ENCODE assay signal across 33 cellular contexts in the genomic region with DNA sequence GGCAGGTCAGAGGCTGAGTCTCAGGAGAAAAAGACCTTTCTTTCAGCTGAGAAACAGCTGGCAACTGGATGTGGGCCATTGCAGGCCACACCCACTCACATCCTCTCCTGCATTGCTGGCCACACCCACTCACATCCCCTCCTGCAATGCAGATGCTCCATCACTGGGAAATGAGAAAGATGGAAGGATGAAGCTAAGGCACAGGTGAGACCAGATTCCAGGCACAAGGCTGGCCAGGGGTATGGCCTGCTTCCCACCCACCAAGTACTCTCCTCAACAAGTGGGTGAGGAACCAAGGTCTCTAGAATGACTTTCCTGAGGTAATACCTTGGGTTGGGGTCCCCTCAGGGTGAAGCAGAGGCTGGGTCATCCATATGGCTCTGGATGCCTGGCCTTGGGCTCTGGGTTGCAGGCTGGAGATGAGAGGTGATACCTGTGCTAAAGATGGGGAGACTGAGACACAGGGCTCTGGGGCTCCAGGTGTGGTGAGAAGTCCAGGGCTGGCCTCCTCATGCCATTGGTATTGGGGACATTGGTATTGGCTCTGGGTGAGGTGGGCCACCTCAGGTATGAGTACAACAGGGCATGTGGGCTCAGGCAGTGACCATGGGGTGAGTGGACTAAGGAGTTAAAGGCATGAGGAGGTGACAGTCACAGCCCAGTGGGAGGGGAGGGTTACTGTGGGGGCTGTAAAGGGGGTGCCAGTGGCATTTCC.
"Had no signal": no experiment of that assay in that cellular context is flagged by ENCODE, and none has a peak within 500 bp of the region (broad histone marks: within the 10 kb centered on the region; RNA-seq: fewer than 3 reads in every experiment).

No MANE protein-coding gene starts in this region.

- H3K4me3 Mint-ChIP-seq: activated CD4-positive, alpha-beta T cell treated with anti-CD3 and anti-CD28 coated beads, Interleukin-2, amount 10 ng/mL, durations not matched to agents 24 days and 14 days; activated CD8-positive, alpha-beta T cell treated with anti-CD3 and anti-CD28 coated beads for 36 hours; activated naive CD8-positive, alpha-beta T cell treated with anti-CD3 and anti-CD28 coated beads, Interleukin-2, amount 10 ng/mL, durations not matched to agents 7 days and 5 days; activated T-cell treated with anti-CD3 and anti-CD28 coated beads, Interleukin-2, amount 50 U/mL, for 72 hours; activated T-helper 17 cell treated with anti-CD3 and anti-CD28 coated beads, Interleukin-2, amount 50 U/mL, for 72 hours; T-helper 1 cell treated with Interleukin-12 subunit alpha and Interleukin-12 subunit beta and Interleukin-4 antibody, amounts not matched to agents 30 μg/mL and 1 μg/mL, for 36 hours; T-helper 2 cell treated with Interferon-gamma antibody and Interleukin-4, amounts not matched to agents 5 μg/mL and 100 μg/mL, for 36 hours had no signal

- H3K4me1 Mint-ChIP-seq: activated CD4-positive, alpha-beta T cell treated with anti-CD3 and anti-CD28 coated beads, Interleukin-2, amount 10 ng/mL, durations not matched to agents 24 days and 14 days; activated naive CD8-positive, alpha-beta T cell treated with anti-CD3 and anti-CD28 coated beads, Interleukin-2, amount 10 ng/mL, durations not matched to agents 7 days and 5 days; activated T-helper 17 cell treated with anti-CD3 and anti-CD28 coated beads, Interleukin-2, amount 50 U/mL, for 72 hours had no signal

- H3K27me3 Mint-ChIP-seq: activated CD4-positive, alpha-beta T cell treated with anti-CD3 and anti-CD28 coated beads, Interleukin-2, amount 10 ng/mL, durations not matched to agents 24 days and 14 days; activated CD8-positive, alpha-beta T cell treated with anti-CD3 and anti-CD28 coated beads for 36 hours; activated naive CD8-positive, alpha-beta T cell treated with anti-CD3 and anti-CD28 coated beads, Interleukin-2, amount 10 ng/mL, durations not matched to agents 7 days and 5 days; activated T-helper 17 cell treated with anti-CD3 and anti-CD28 coated beads, Interleukin-2, amount 50 U/mL, for 72 hours; IgD-negative memory B cell had no signal

- H3K27ac ChIP-seq: ascending aorta, Peyer's patch, SJSA1 had no signal

- H3K36me3 ChIP-seq: ascending aorta, MG63, Peyer's patch, SJSA1 had no signal

- ATAC-seq: activated CD8-positive, alpha-beta T cell treated with anti-CD3 and anti-CD28 coated beads for 36 hours; activated T-cell treated with anti-CD3 and anti-CD28 coated beads, Interleukin-2, amount 50 U/mL, for 72 hours; activated T-helper 17 cell treated with anti-CD3 and anti-CD28 coated beads, Interleukin-2, amount 50 U/mL, for 72 hours; PC-3 had no signal

- DNase-seq: activated CD4-positive, alpha-beta T cell treated with anti-CD3 and anti-CD28 coated beads, Interleukin-2, amount 10 ng/mL, durations not matched to agents 24 days and 14 days; activated CD4-positive, alpha-beta T cell treated with anti-CD3 and anti-CD28 coated beads, Interleukin-2, amount 50 U/mL, for 4 hours; activated CD8-positive, alpha-beta T cell treated with anti-CD3 and anti-CD28 coated beads for 36 hours; activated effector memory CD4-positive, alpha-beta T cell treated with anti-CD3 and anti-CD28 coated beads, Interleukin-2, amount 50 U/mL, for 16 hours; activated naive CD4-positive, alpha-beta T cell; activated naive CD4-positive, alpha-beta T cell treated with anti-CD3 and anti-CD28 coated beads, Interleukin-2, amount 50 U/mL, for 16 hours; activated naive CD8-positive, alpha-beta T cell treated with anti-CD3 and anti-CD28 coated beads, Interleukin-2, amount 10 ng/mL, durations not matched to agents 7 days and 5 days; activated T-cell treated with anti-CD3 and anti-CD28 coated beads, Interleukin-2, amount 50 U/mL, for 1 hour; activated T-cell treated with anti-CD3 and anti-CD28 coated beads, Interleukin-2, amount 50 U/mL, for 72 hours; amygdala; Karpas-422; KBM-7; MG63; NCI-H1048; NCI-H1105 treated with DMSO at 0.1 percent for 48 hours; NCI-H1436; NCI-H1694; NCI-H1930; NCI-H2081 treated with DMSO at 0.1 percent for 48 hours; NCI-H226; NCI-H446 treated with DMSO at 0.1 percent for 48 hours; NCI-H524; PC-3; RPMI8226; SHP77 treated with DMSO at 0.1 percent for 48 hours; SK-N-SH had no signal

- H3K36me3 Mint-ChIP-seq: activated naive CD8-positive, alpha-beta T cell treated with anti-CD3 and anti-CD28 coated beads, Interleukin-2, amount 10 ng/mL, durations not matched to agents 7 days and 5 days; IgD-negative memory B cell had no signal

- H3K9me3 ChIP-seq: ascending aorta, MG63, Peyer's patch, SK-N-SH had no signal

- H3K4me2 ChIP-seq: SK-N-SH had no signal

- H3K27ac Mint-ChIP-seq: activated CD4-positive, alpha-beta T cell treated with anti-CD3 and anti-CD28 coated beads, Interleukin-2, amount 10 ng/mL, durations not matched to agents 24 days and 14 days; activated CD8-positive, alpha-beta T cell treated with anti-CD3 and anti-CD28 coated beads for 36 hours; activated naive CD8-positive, alpha-beta T cell treated with anti-CD3 and anti-CD28 coated beads, Interleukin-2, amount 10 ng/mL, durations not matched to agents 7 days and 5 days; activated T-cell treated with anti-CD3 and anti-CD28 coated beads, Interleukin-2, amount 50 U/mL, for 72 hours; activated T-helper 17 cell treated with anti-CD3 and anti-CD28 coated beads, Interleukin-2, amount 50 U/mL, for 72 hours; IgD-negative memory B cell; T-helper 1 cell treated with Interleukin-12 subunit alpha and Interleukin-12 subunit beta and Interleukin-4 antibody, amounts not matched to agents 30 μg/mL and 1 μg/mL, for 36 hours; T-helper 2 cell treated with Interferon-gamma antibody and Interleukin-4, amounts not matched to agents 5 μg/mL and 100 μg/mL, for 36 hours had no signal

- H3K27me3 ChIP-seq: ascending aorta, MG63, Peyer's patch, SJSA1 had no signal

- H3K4me1 ChIP-seq: ascending aorta, Peyer's patch, SJSA1 had no signal

- H3K9ac ChIP-seq: SK-N-SH had no signal

- H3K4me3 ChIP-seq: ascending aorta, MG63, Peyer's patch, SJSA1 had no signal
